Comparison of ENCODE assay signal across 13 cellular contexts in genomic region chr4:8383451-8384160, GRCh38. TPM values are rescaled to one million over a fixed set of nuclear protein-coding genes. Genes with fewer than 3 reads are reported as not detected.
DNase-seq lines count a peak whose midpoint lies in the region; TF ChIP-seq lines count a peak whose summit lies in the region.
"Had no signal": no experiment of that assay in that cellular context is flagged by ENCODE, and none has a peak within 500 bp of the region (broad histone marks: within the 10 kb centered on the region; RNA-seq: fewer than 3 reads in every experiment).

No MANE protein-coding gene starts in this region.

- no peak overlapping the region for H3K4me3 Mint-ChIP-seq in osteocyte (ENCODE audit: unreplicated experiment)
- H3K4me3 Mint-ChIP-seq: activated CD4-positive, alpha-beta memory T cell treated with anti-CD3 and anti-CD28 coated beads, Interleukin-2, amount 10 ng/mL, durations not matched to agents 7 days and 5 days had no signal

- no peaks in the 10 kb centered on the region for H3K27me3 Mint-ChIP-seq in osteocyte (ENCODE audit: unreplicated experiment)
- H3K27me3 Mint-ChIP-seq: activated CD4-positive, alpha-beta memory T cell treated with anti-CD3 and anti-CD28 coated beads, Interleukin-2, amount 10 ng/mL, durations not matched to agents 7 days and 5 days had no signal

- peak overlapping the region; percentile 21 for H3K27ac Mint-ChIP-seq in osteocyte (ENCODE audit: unreplicated experiment)
- H3K27ac Mint-ChIP-seq: activated CD4-positive, alpha-beta memory T cell treated with anti-CD3 and anti-CD28 coated beads, Interleukin-2, amount 10 ng/mL, durations not matched to agents 7 days and 5 days had no signal

- H3K9me3 Mint-ChIP-seq in osteocyte (ENCODE audit: unreplicated experiment) = no peaks in the 10 kb centered on the region
- H3K9me3 Mint-ChIP-seq: activated CD4-positive, alpha-beta memory T cell treated with anti-CD3 and anti-CD28 coated beads, Interleukin-2, amount 10 ng/mL, durations not matched to agents 7 days and 5 days had no signal

- H3K36me3 Mint-ChIP-seq in osteocyte (ENCODE audit: unreplicated experiment) = peaks cover 19% of the 10 kb centered on the region

- H3K4me1 Mint-ChIP-seq in osteocyte (ENCODE audit: unreplicated experiment) = peaks cover 12% of the 10 kb centered on the region
- H3K4me1 Mint-ChIP-seq: activated CD4-positive, alpha-beta memory T cell treated with anti-CD3 and anti-CD28 coated beads, Interleukin-2, amount 10 ng/mL, durations not matched to agents 7 days and 5 days had no signal

- in situ Hi-C loops in SK-MEL-5 (cut with HindIII; ENCODE audit: low pct_unique_long_range_greater_than_20kb, low sequenced_read_pairs) = no loop called here

- no peak for TF ChIP-seq CTCF in osteocyte (IDR thresholded peaks at IDR 0.05)

- DNase-seq in AG08395 (ENCODE audit: low spot score) (peak; percentile 49), SK-MEL-5 (ENCODE audit: low read depth, low spot score) (peak; percentile 6), glomerular visceral epithelial cell (ENCODE audit: extremely low spot score) (peak; percentile 29), osteocyte (ENCODE audit: extremely low spot score, unreplicated experiment) (no peak), NCI-H524 treated with DMSO at 0.1 percent for 48 hours (lab: John Stamatoyannopoulos, UW) (no peak), NCI-H226 (no peak), A172 (ENCODE audit: low spot score) (no peak), NCI-H82 treated with DMSO at 0.1 percent for 48 hours (lab: John Stamatoyannopoulos, UW; ENCODE audit: unreplicated experiment) (no peak)
- DNase-seq: activated CD4-positive, alpha-beta memory T cell treated with anti-CD3 and anti-CD28 coated beads, Interleukin-2, amount 10 ng/mL, durations not matched to agents 7 days and 5 days; activated gamma-delta T cell; erythroblast; NCI-H1092; T-helper 9 cell had no signal

RNA-seq across cellular contexts. Expression of gene ACOX3, which starts 56.9 kb away (rescaled TPM):
- 11.9 and 15.0 TPM in 2 replicates for total RNA-seq in SK-MEL-5 (2014; rRNA removed; shearing (Covaris generic))
- 13.6 and 16.0 TPM in 2 replicates for polyA plus RNA-seq in SK-MEL-5 (2015; cell fraction: cytosol; rRNA removed)
- polyA plus RNA-seq in SK-MEL-5 (2015; cell fraction: nucleus; rRNA removed) = 7.3 and 16.4 TPM in 2 replicates
- total RNA-seq in osteocyte = 25.2 and 25.9 TPM in 2 replicates
- 21.9 and 26.5 TPM in 2 replicates for total RNA-seq in A172 (2014; rRNA removed; shearing (Covaris generic))

RNA-seq across cellular contexts. Expression of gene TRMT44, which starts 57.0 kb away (rescaled TPM):
- total RNA-seq in SK-MEL-5 (2014; rRNA removed; shearing (Covaris generic)) = 6.9 and 9.8 TPM in 2 replicates
- 6.4 and 9.5 TPM in 2 replicates for polyA plus RNA-seq in SK-MEL-5 (2015; cell fraction: cytosol; rRNA removed)
- polyA plus RNA-seq in SK-MEL-5 (2015; cell fraction: nucleus; rRNA removed) = 26.8 and 37.3 TPM in 2 replicates
- total RNA-seq in osteocyte = 20.4 and 24.5 TPM in 2 replicates
- total RNA-seq in A172 (2014; rRNA removed; shearing (Covaris generic)) = 8.4 and 10.0 TPM in 2 replicates

Comparison
In these comparisons a context has a peak if more than half of its experiments do, and no peak if none do; other contexts are left out.
1. DNase-seq: peak in AG08395 (single experiment), SK-MEL-5 (single experiment) and glomerular visceral epithelial cell (single experiment); none in osteocyte (single experiment), NCI-H524 treated with DMSO at 0.1 percent for 48 hours (single experiment), NCI-H226 (single experiment), A172 (single experiment) and NCI-H82 treated with DMSO at 0.1 percent for 48 hours (single experiment).